In genomic region chr2:46342566-46343315, GRCh38 we compare ENCODE assay signal across 27 cellular contexts. TPM values are rescaled to one million over a fixed set of nuclear protein-coding genes. Genes with fewer than 3 reads are reported as not detected.
"Had no signal": no experiment of that assay in that cellular context is flagged by ENCODE, and none has a peak within 500 bp of the region (broad histone marks: within the 10 kb centered on the region; RNA-seq: fewer than 3 reads in every experiment).

No MANE protein-coding gene starts in this region.

- H3K9me3 Mint-ChIP-seq: activated naive CD4-positive, alpha-beta T cell treated with anti-CD3 and anti-CD28 coated beads, Interleukin-2, amount 50 U/mL, for 72 hours; dendritic cell treated with granulocyte-macrophage colony-stimulating factor and Interleukin-4, amounts not matched to agents 40 ng/mL and 50 ng/mL, for 4 days; mesothelial cell of epicardium; naive B cell; stimulated activated effector memory CD8-positive, alpha-beta T cell treated with anti-CD3 and anti-CD28 coated beads, Interleukin-12 subunit alpha, Interleukin-12 subunit beta, amount 100 ng/mL, for 72 hours; stimulated activated naive CD8-positive, alpha-beta T cell treated with anti-CD3 and anti-CD28 coated beads, Interleukin-15, amount 100 ng/mL, for 72 hours; T-helper 2 cell treated with Interferon-gamma antibody and Interleukin-4, amounts not matched to agents 5 μg/mL and 100 μg/mL, for 36 hours had no signal

- DNase-seq: activated CD4-positive, alpha-beta T cell treated with anti-CD3 and anti-CD28 coated beads for 36 hours; activated CD4-positive, CD25-positive, alpha-beta regulatory T cell; activated CD8-positive, alpha-beta memory T cell treated with anti-CD3 and anti-CD28 coated beads, Interleukin-2, amount 10 ng/mL, durations not matched to agents 7 days and 5 days; activated CD8-positive, alpha-beta T cell treated with anti-CD3 and anti-CD28 coated beads, Interleukin-2, amount 10 ng/mL, durations not matched to agents 7 days and 5 days; activated naive CD4-positive, alpha-beta T cell; activated T-cell treated with anti-CD3 and anti-CD28 coated beads, Interleukin-2, amount 50 U/mL, for 48 hours; central memory CD4-positive, alpha-beta T cell; foreskin melanocyte; left lung; mammary epithelial cell; naive B cell; ovary; retina; sigmoid colon; small intestine; stimulated activated CD4-positive, alpha-beta T cell treated with anti-CD3 and anti-CD28 coated beads, Interleukin-4, amount 100 ng/mL, for 24 hours; stimulated activated naive CD8-positive, alpha-beta T cell treated with anti-CD3 and anti-CD28 coated beads, Interleukin-15, amount 100 ng/mL, for 72 hours; substantia nigra had no signal

- H3K27ac Mint-ChIP-seq: activated CD4-positive, alpha-beta T cell treated with anti-CD3 and anti-CD28 coated beads for 36 hours; activated CD8-positive, alpha-beta memory T cell treated with anti-CD3 and anti-CD28 coated beads, Interleukin-2, amount 10 ng/mL, durations not matched to agents 7 days and 5 days; activated CD8-positive, alpha-beta T cell treated with anti-CD3 and anti-CD28 coated beads, Interleukin-2, amount 10 ng/mL, durations not matched to agents 7 days and 5 days; activated naive CD4-positive, alpha-beta T cell treated with anti-CD3 and anti-CD28 coated beads, Interleukin-2, amount 50 U/mL, for 72 hours; dendritic cell treated with granulocyte-macrophage colony-stimulating factor and Interleukin-4, amounts not matched to agents 40 ng/mL and 50 ng/mL, for 4 days; mesothelial cell of epicardium; stimulated activated effector memory CD8-positive, alpha-beta T cell treated with anti-CD3 and anti-CD28 coated beads, Interleukin-12 subunit alpha, Interleukin-12 subunit beta, amount 100 ng/mL, for 72 hours; T-helper 2 cell treated with Interferon-gamma antibody and Interleukin-4, amounts not matched to agents 5 μg/mL and 100 μg/mL, for 36 hours had no signal

- H3K4me1 Mint-ChIP-seq: naive B cell had no signal

- H3K36me3 Mint-ChIP-seq: activated CD8-positive, alpha-beta memory T cell treated with anti-CD3 and anti-CD28 coated beads, Interleukin-2, amount 10 ng/mL, durations not matched to agents 7 days and 5 days; activated naive CD4-positive, alpha-beta T cell treated with anti-CD3 and anti-CD28 coated beads, Interleukin-2, amount 50 U/mL, for 72 hours; mesothelial cell of epicardium; naive B cell had no signal

- H3K27me3 Mint-ChIP-seq: activated CD4-positive, alpha-beta T cell treated with anti-CD3 and anti-CD28 coated beads for 36 hours; activated CD8-positive, alpha-beta memory T cell treated with anti-CD3 and anti-CD28 coated beads, Interleukin-2, amount 10 ng/mL, durations not matched to agents 7 days and 5 days; dendritic cell treated with granulocyte-macrophage colony-stimulating factor and Interleukin-4, amounts not matched to agents 40 ng/mL and 50 ng/mL, for 4 days had no signal

- H3K4me3 ChIP-seq: breast epithelium, esophagus muscularis mucosa, left lung, ovary, prostate gland, sigmoid colon had no signal

- H3K36me3 ChIP-seq: breast epithelium, ovary, prostate gland had no signal

- H3K4me3 Mint-ChIP-seq: activated CD4-positive, alpha-beta T cell treated with anti-CD3 and anti-CD28 coated beads for 36 hours; activated CD8-positive, alpha-beta memory T cell treated with anti-CD3 and anti-CD28 coated beads, Interleukin-2, amount 10 ng/mL, durations not matched to agents 7 days and 5 days; activated CD8-positive, alpha-beta T cell treated with anti-CD3 and anti-CD28 coated beads, Interleukin-2, amount 10 ng/mL, durations not matched to agents 7 days and 5 days; dendritic cell treated with granulocyte-macrophage colony-stimulating factor and Interleukin-4, amounts not matched to agents 40 ng/mL and 50 ng/mL, for 4 days; mesothelial cell of epicardium; naive B cell; stimulated activated effector memory CD8-positive, alpha-beta T cell treated with anti-CD3 and anti-CD28 coated beads, Interleukin-12 subunit alpha, Interleukin-12 subunit beta, amount 100 ng/mL, for 72 hours; stimulated activated naive CD8-positive, alpha-beta T cell treated with anti-CD3 and anti-CD28 coated beads, Interleukin-15, amount 100 ng/mL, for 72 hours; T-helper 2 cell treated with Interferon-gamma antibody and Interleukin-4, amounts not matched to agents 5 μg/mL and 100 μg/mL, for 36 hours had no signal

- H3K4me1 ChIP-seq: prostate gland had no signal

- H3K27me3 ChIP-seq: breast epithelium, esophagus muscularis mucosa, left lung, ovary, sigmoid colon had no signal

- ATAC-seq: activated CD4-positive, alpha-beta T cell treated with anti-CD3 and anti-CD28 coated beads for 36 hours; activated CD8-positive, alpha-beta memory T cell treated with anti-CD3 and anti-CD28 coated beads, Interleukin-2, amount 10 ng/mL, durations not matched to agents 7 days and 5 days; activated CD8-positive, alpha-beta T cell treated with anti-CD3 and anti-CD28 coated beads, Interleukin-2, amount 10 ng/mL, durations not matched to agents 7 days and 5 days; activated naive CD4-positive, alpha-beta T cell treated with anti-CD3 and anti-CD28 coated beads, Interleukin-2, amount 50 U/mL, for 72 hours; left lung; stimulated activated effector memory CD8-positive, alpha-beta T cell treated with anti-CD3 and anti-CD28 coated beads, Interleukin-12 subunit alpha, Interleukin-12 subunit beta, amount 100 ng/mL, for 72 hours; stimulated activated naive CD8-positive, alpha-beta T cell treated with anti-CD3 and anti-CD28 coated beads, Interleukin-15, amount 100 ng/mL, for 72 hours had no signal

- H3K27ac ChIP-seq: breast epithelium, esophagus muscularis mucosa, ovary, prostate gland, sigmoid colon had no signal

- H3K9me3 ChIP-seq: breast epithelium, esophagus muscularis mucosa, left lung, ovary, prostate gland, sigmoid colon had no signal

RNA-seq across cellular contexts. Expression of gene EPAS1, which starts 45.5 kb away (rescaled TPM):
- polyA plus RNA-seq: neural cell had no signal
